Comparison of ENCODE assay signal across 29 cellular contexts in genomic region chr6:144119376-144119775, GRCh38.
"Had no signal": no experiment of that assay in that cellular context is flagged by ENCODE, and none has a peak within 500 bp of the region (broad histone marks: within the 10 kb centered on the region; RNA-seq: fewer than 3 reads in every experiment).

No MANE protein-coding gene starts in this region.

- H3K4me1 ChIP-seq: adrenal gland, body of pancreas, breast epithelium had no signal

- H3K27ac ChIP-seq: adrenal gland, body of pancreas, brain microvascular endothelial cell, breast epithelium, WERI-Rb-1 had no signal

- H3K36me3 ChIP-seq: adrenal gland, brain microvascular endothelial cell, breast epithelium, WERI-Rb-1 had no signal

- H3K9me3 ChIP-seq: adrenal gland, body of pancreas, breast epithelium had no signal

- H3K27me3 ChIP-seq: adrenal gland, body of pancreas, brain microvascular endothelial cell, breast epithelium had no signal

- DNase-seq: activated CD4-positive, alpha-beta memory T cell treated with anti-CD3 and anti-CD28 coated beads, Interleukin-2, amount 10 ng/mL, durations not matched to agents 7 days and 5 days; activated CD4-positive, alpha-beta T cell treated with anti-CD3 and anti-CD28 coated beads for 1 hour; activated CD4-positive, alpha-beta T cell treated with anti-CD3 and anti-CD28 coated beads for 36 hours; activated CD4-positive, alpha-beta T cell treated with anti-CD3 and anti-CD28 coated beads for 48 hours; activated CD4-positive, alpha-beta T cell treated with anti-CD3 and anti-CD28 coated beads, Interleukin-2, amount 10 ng/mL, durations not matched to agents 7 days and 5 days; activated CD4-positive, alpha-beta T cell treated with anti-CD3 and anti-CD28 coated beads, Interleukin-2, amount 50 U/mL, for 48 hours; activated CD4-positive, CD25-positive, alpha-beta regulatory T cell; activated CD8-positive, alpha-beta memory T cell treated with anti-CD3 and anti-CD28 coated beads, Interleukin-2, amount 50 U/mL, for 4 hours; activated CD8-positive, alpha-beta T cell treated with anti-CD3 and anti-CD28 coated beads, Interleukin-2, amount 10 ng/mL, durations not matched to agents 7 days and 5 days; activated effector memory CD4-positive, alpha-beta T cell treated with anti-CD3 and anti-CD28 coated beads, Interleukin-2, amount 50 U/mL, for 16 hours; activated gamma-delta T cell treated with Interleukin-2 at 50 U/mL for 16 hours; activated naive CD4-positive, alpha-beta T cell; activated naive CD4-positive, alpha-beta T cell treated with anti-CD3 and anti-CD28 coated beads for 36 hours; activated naive CD4-positive, alpha-beta T cell treated with anti-CD3 and anti-CD28 coated beads, Interleukin-2, amount 50 U/mL, for 16 hours; activated naive CD8-positive, alpha-beta T cell treated with anti-CD3 and anti-CD28 coated beads for 36 hours; activated T-cell treated with anti-CD3 and anti-CD28 coated beads for 4 hours; activated T-cell treated with anti-CD3 and anti-CD28 coated beads, Interleukin-2, amount 50 U/mL, for 1 hour; activated T-cell treated with anti-CD3 and anti-CD28 coated beads, Interleukin-2, amount 50 U/mL, for 4 hours; activated T-cell treated with anti-CD3 and anti-CD28 coated beads, Interleukin-2, amount 50 U/mL, for 72 hours; adrenal gland; amniotic stem cell; aorta; body of pancreas; brain microvascular endothelial cell; central memory CD4-positive, alpha-beta T cell; T-helper 2 cell; T-helper 9 cell; WERI-Rb-1 had no signal

- H3K4me3 ChIP-seq: adrenal gland, body of pancreas, breast epithelium had no signal
